In genomic region chr3:42009456-42009855, GRCh38 we compare ENCODE assay signal across 38 cellular contexts.
"Had no signal": no experiment of that assay in that cellular context is flagged by ENCODE, and none has a peak within 500 bp of the region (broad histone marks: within the 10 kb centered on the region; RNA-seq: fewer than 3 reads in every experiment).

No MANE protein-coding gene starts in this region.

- H3K27ac ChIP-seq: ascending aorta, cardiac muscle cell, KMS-11, Peyer's patch, RWPE1 had no signal

- H3K27me3 Mint-ChIP-seq: activated CD4-positive, alpha-beta memory T cell treated with anti-CD3 and anti-CD28 coated beads, Interleukin-2, amount 10 ng/mL, durations not matched to agents 7 days and 5 days; activated naive CD8-positive, alpha-beta T cell treated with anti-CD3 and anti-CD28 coated beads for 36 hours; activated T-helper 17 cell treated with anti-CD3 and anti-CD28 coated beads, Interleukin-2, amount 50 U/mL, for 72 hours; central memory CD8-positive, alpha-beta T cell had no signal

- H3K9me3 ChIP-seq: ascending aorta, Peyer's patch had no signal

- H3K27me3 ChIP-seq: ascending aorta, cardiac muscle cell, Peyer's patch had no signal

- H3K27ac Mint-ChIP-seq: activated CD4-positive, alpha-beta memory T cell treated with anti-CD3 and anti-CD28 coated beads, Interleukin-2, amount 10 ng/mL, durations not matched to agents 7 days and 5 days; activated naive CD8-positive, alpha-beta T cell treated with anti-CD3 and anti-CD28 coated beads for 36 hours; activated T-cell treated with anti-CD3 and anti-CD28 coated beads, Interleukin-2, amount 50 U/mL, for 72 hours; activated T-helper 17 cell treated with anti-CD3 and anti-CD28 coated beads, Interleukin-2, amount 50 U/mL, for 72 hours had no signal

- DNase-seq: activated CD4-positive, alpha-beta memory T cell treated with anti-CD3 and anti-CD28 coated beads, Interleukin-2, amount 10 ng/mL, durations not matched to agents 7 days and 5 days; activated CD4-positive, alpha-beta T cell treated with anti-CD3 and anti-CD28 coated beads for 1 hour; activated CD4-positive, alpha-beta T cell treated with anti-CD3 and anti-CD28 coated beads for 48 hours; activated CD4-positive, CD25-positive, alpha-beta regulatory T cell; activated effector memory CD4-positive, alpha-beta T cell treated with anti-CD3 and anti-CD28 coated beads, Interleukin-2, amount 50 U/mL, for 16 hours; activated naive CD4-positive, alpha-beta T cell; activated naive CD4-positive, alpha-beta T cell treated with anti-CD3 and anti-CD28 coated beads, Interleukin-2, amount 50 U/mL, for 16 hours; activated naive CD8-positive, alpha-beta T cell treated with anti-CD3 and anti-CD28 coated beads for 36 hours; activated T-cell treated with anti-CD3 and anti-CD28 coated beads, Interleukin-2, amount 50 U/mL, for 1 hour; activated T-cell treated with anti-CD3 and anti-CD28 coated beads, Interleukin-2, amount 50 U/mL, for 72 hours; amygdala; MM.1S; MV-4-11; NCI-H1092; NCI-H1436 treated with DMSO at 0.1 percent for 48 hours; NCI-H1694 treated with DMSO at 0.1 percent for 48 hours; NCI-H2029 treated with DMSO at 0.1 percent for 48 hours; NCI-H2107; NCI-H2171; NCI-H510A; NCI-H526; NCI-H748 treated with DMSO at 0.1 percent for 48 hours; NK-92 treated with Interleukin-12 subunit alpha and Interleukin-12 subunit beta, amount 100 ng/mL, for 24 hours; PC-3; Peyer's patch; SIG-M5; SW 1271; T-helper 1 cell; T-helper 2 cell; T-helper 9 cell; WERI-Rb-1 had no signal

- ATAC-seq: activated T-cell treated with anti-CD3 and anti-CD28 coated beads, Interleukin-2, amount 50 U/mL, for 72 hours; activated T-helper 17 cell treated with anti-CD3 and anti-CD28 coated beads, Interleukin-2, amount 50 U/mL, for 72 hours; PC-3; Right ventricle myocardium inferior had no signal

- H3K9ac ChIP-seq: KMS-11 had no signal

- H3K4me3 Mint-ChIP-seq: activated CD4-positive, alpha-beta memory T cell treated with anti-CD3 and anti-CD28 coated beads, Interleukin-2, amount 10 ng/mL, durations not matched to agents 7 days and 5 days; activated naive CD8-positive, alpha-beta T cell treated with anti-CD3 and anti-CD28 coated beads for 36 hours; activated T-cell treated with anti-CD3 and anti-CD28 coated beads, Interleukin-2, amount 50 U/mL, for 72 hours; activated T-helper 17 cell treated with anti-CD3 and anti-CD28 coated beads, Interleukin-2, amount 50 U/mL, for 72 hours; central memory CD8-positive, alpha-beta T cell had no signal

- H3K4me3 ChIP-seq: ascending aorta, cardiac muscle cell, Peyer's patch had no signal

- H3K9me3 Mint-ChIP-seq: activated CD4-positive, alpha-beta memory T cell treated with anti-CD3 and anti-CD28 coated beads, Interleukin-2, amount 10 ng/mL, durations not matched to agents 7 days and 5 days; activated naive CD8-positive, alpha-beta T cell treated with anti-CD3 and anti-CD28 coated beads for 36 hours; activated T-cell treated with anti-CD3 and anti-CD28 coated beads, Interleukin-2, amount 50 U/mL, for 72 hours; activated T-helper 17 cell treated with anti-CD3 and anti-CD28 coated beads, Interleukin-2, amount 50 U/mL, for 72 hours; central memory CD8-positive, alpha-beta T cell had no signal

- H3K4me2 ChIP-seq: KMS-11 had no signal

- H3K4me1 ChIP-seq: Peyer's patch had no signal

- H3K36me3 ChIP-seq: ascending aorta, cardiac muscle cell, Peyer's patch, WERI-Rb-1 had no signal
